ENCODE assay signal across 14 cellular contexts in genomic region chr3:184333190-184333589, GRCh38. TPM values are rescaled to one million over a fixed set of nuclear protein-coding genes. Genes with fewer than 3 reads are reported as not detected.
DNase-seq lines count a peak whose midpoint lies in the region; ATAC-seq and TF ChIP-seq lines count a peak whose summit lies in the region.
"Had no signal": no experiment of that assay in that cellular context is flagged by ENCODE, and none has a peak within 500 bp of the region (broad histone marks: within the 10 kb centered on the region; RNA-seq: fewer than 3 reads in every experiment).

No MANE protein-coding gene starts in this region.

- POLR2A ChIA-PET in activated B cell treated with CpG ODN at 0.5 μM for 24 hours (lab: Charles Lee): interaction anchor here (0.6 kb wide), 1 partner anchor 18 kb away, joined by 3 read pairs; no protein-coding TSS in a partner anchor

- H3K4me1 Mint-ChIP-seq in activated CD8-positive, alpha-beta memory T cell treated with anti-CD3 and anti-CD28 coated beads, Interleukin-2, amount 10 ng/mL, durations not matched to agents 7 days and 5 days: peaks cover 49% of the 10 kb centered on the region
- H3K4me1 Mint-ChIP-seq in activated B cell treated with CpG ODN at 0.5 μM for 24 hours: peaks cover 32% of the 10 kb centered on the region
- H3K4me1 Mint-ChIP-seq in stimulated activated naive CD8-positive, alpha-beta T cell treated with anti-CD3 and anti-CD28 coated beads, Interleukin-15, amount 100 ng/mL, for 72 hours: peaks cover 86% of the 10 kb centered on the region

- H3K27me3 ChIP-seq in fibroblast of lung (ENCODE audit: control insufficient read depth, insufficient read depth, low read length) (no peaks in the 10 kb centered on the region), adrenal gland (no peaks in the 10 kb centered on the region)
- H3K27me3 ChIP-seq: tibial nerve had no signal

- no peak for ATAC-seq in activated CD8-positive, alpha-beta memory T cell treated with anti-CD3 and anti-CD28 coated beads, Interleukin-2, amount 10 ng/mL, durations not matched to agents 7 days and 5 days
- ATAC-seq in activated B cell treated with CpG ODN at 0.5 μM for 24 hours (ENCODE audit: low read depth): no peak
- no peak for ATAC-seq in stimulated activated naive CD8-positive, alpha-beta T cell treated with anti-CD3 and anti-CD28 coated beads, Interleukin-15, amount 100 ng/mL, for 72 hours
- ATAC-seq: lower lobe of right lung had no signal

- H3K27ac ChIP-seq in fibroblast of lung (ENCODE audit: insufficient read depth, low read length) (peak overlapping the region; percentile 92), adrenal gland (peak overlapping the region in 2 of 5 donors; percentile 97 to 98)
- H3K27ac ChIP-seq: lower lobe of right lung had no signal

- CTCF ChIA-PET in activated CD8-positive, alpha-beta memory T cell treated with anti-CD3 and anti-CD28 coated beads, Interleukin-2, amount 10 ng/mL, durations not matched to agents 7 days and 5 days (lab: Charles Lee): no interaction called here
- CTCF ChIA-PET in activated B cell treated with CpG ODN at 0.5 μM for 24 hours (lab: Charles Lee): no interaction called here

- no peak for TF ChIP-seq POLR2A in adrenal gland (IDR thresholded peaks at IDR 0.05)

- H3K4me2 ChIP-seq in fibroblast of lung (ENCODE audit: extremely low read depth, insufficient read depth, low read length): no peak overlapping the region

- intact Hi-C loops in activated B cell treated with CpG ODN at 0.5 μM for 24 hours (cut with micrococcal nuclease) (no loop called here), adrenal gland (cut with DNase I) (no loop called here)

- H2AFZ ChIP-seq in fibroblast of lung (ENCODE audit: low read length): no peak overlapping the region

- 78 to 83% (median 81%) methylated on average over 6 of the region's 6 CpGs for WGBS in adrenal gland, 4 donors

- peaks cover 53% of the 10 kb centered on the region for H3K36me3 Mint-ChIP-seq in activated CD8-positive, alpha-beta memory T cell treated with anti-CD3 and anti-CD28 coated beads, Interleukin-2, amount 10 ng/mL, durations not matched to agents 7 days and 5 days
- H3K36me3 Mint-ChIP-seq in activated B cell treated with CpG ODN at 0.5 μM for 24 hours (ENCODE audit: low read depth): peaks cover 69% of the 10 kb centered on the region

- H3K9ac ChIP-seq in fibroblast of lung (ENCODE audit: insufficient read depth, low read length): no peak overlapping the region

- H3K27me3 Mint-ChIP-seq in activated CD8-positive, alpha-beta memory T cell treated with anti-CD3 and anti-CD28 coated beads, Interleukin-2, amount 10 ng/mL, durations not matched to agents 7 days and 5 days: no peaks in the 10 kb centered on the region
- H3K27me3 Mint-ChIP-seq in activated B cell treated with CpG ODN at 0.5 μM for 24 hours: peaks cover 5% of the 10 kb centered on the region
- no peaks in the 10 kb centered on the region for H3K27me3 Mint-ChIP-seq in stimulated activated naive CD8-positive, alpha-beta T cell treated with anti-CD3 and anti-CD28 coated beads, Interleukin-15, amount 100 ng/mL, for 72 hours

- no peaks in the 10 kb centered on the region for H4K20me1 ChIP-seq in fibroblast of lung (ENCODE audit: control insufficient read depth, extremely low read depth, insufficient read depth, low read length)

- no peak overlapping the region for H3K4me3 ChIP-seq in fibroblast of lung (replicated peaks in 1 of 4; ENCODE audit: control extremely low read depth in 1 of 4, insufficient read depth in 1 of 4, low read depth in 3 of 4, low read length in 4 of 4)
- H3K4me3 ChIP-seq in adrenal gland: no peak overlapping the region
- H3K4me3 ChIP-seq: lower lobe of right lung, tibial nerve had no signal

- no peak for TF ChIP-seq CTCF in activated B cell treated with CpG ODN at 0.5 μM for 24 hours (IDR thresholded peaks at IDR 0.05)
- no peak for TF ChIP-seq CTCF in fibroblast of lung (conservative IDR thresholded peaks at IDR 0.05 in 1 of 2, IDR thresholded peaks at IDR 0.05 in 1 of 2; ENCODE audit: low read depth in 1 of 2, low read length in 2 of 2)
- no peak for TF ChIP-seq CTCF in adrenal gland (IDR thresholded peaks at IDR 0.05)

- in situ Hi-C loops in ACHN (cut with HindIII; ENCODE audit: low pct_ligation_motif_present, low pct_unique_long_range_greater_than_20kb, low sequenced_read_pairs): no loop called here

- no peak overlapping the region for H3K4me3 Mint-ChIP-seq in activated CD8-positive, alpha-beta memory T cell treated with anti-CD3 and anti-CD28 coated beads, Interleukin-2, amount 10 ng/mL, durations not matched to agents 7 days and 5 days
- H3K4me3 Mint-ChIP-seq in activated B cell treated with CpG ODN at 0.5 μM for 24 hours: no peak overlapping the region
- H3K4me3 Mint-ChIP-seq in stimulated activated naive CD8-positive, alpha-beta T cell treated with anti-CD3 and anti-CD28 coated beads, Interleukin-15, amount 100 ng/mL, for 72 hours: no peak overlapping the region

- H3K27ac Mint-ChIP-seq in activated CD8-positive, alpha-beta memory T cell treated with anti-CD3 and anti-CD28 coated beads, Interleukin-2, amount 10 ng/mL, durations not matched to agents 7 days and 5 days: peak overlapping the region; percentile 82
- peak overlapping the region; percentile 56 for H3K27ac Mint-ChIP-seq in activated B cell treated with CpG ODN at 0.5 μM for 24 hours
- peak overlapping the region; percentile 11 to 12 for H3K27ac Mint-ChIP-seq in stimulated activated naive CD8-positive, alpha-beta T cell treated with anti-CD3 and anti-CD28 coated beads, Interleukin-15, amount 100 ng/mL, for 72 hours

- H3K36me3 ChIP-seq in fibroblast of lung (ENCODE audit: control insufficient read depth, insufficient read depth, low read length): peaks cover 28% of the 10 kb centered on the region
- peaks cover 0 to 72% of the 10 kb centered on the region in 2 donors for H3K36me3 ChIP-seq in adrenal gland (replicated peaks in 1 of 2)

- no peak for DNase-seq in activated CD8-positive, alpha-beta memory T cell treated with anti-CD3 and anti-CD28 coated beads, Interleukin-2, amount 10 ng/mL, durations not matched to agents 7 days and 5 days
- no peak for DNase-seq in activated CD8-positive, alpha-beta memory T cell treated with anti-CD3 and anti-CD28 coated beads for 24 hours
- DNase-seq in activated B cell treated with CpG ODN at 0.5 μM for 24 hours (no peak), fibroblast of lung (ENCODE audit: low read depth in 2 of 2) (no peak), adrenal gland (no peak), ACHN (no peak), pons (ENCODE audit: low spot score) (no peak)
- no peak for DNase-seq in stimulated activated naive CD8-positive, alpha-beta T cell treated with anti-CD3 and anti-CD28 coated beads, Interleukin-15, amount 100 ng/mL, for 72 hours
- DNase-seq: KG1; lower lobe of right lung; NCI-H446 treated with DMSO at 0.1 percent for 48 hours; stimulated activated CD4-positive, alpha-beta T cell treated with anti-CD3 and anti-CD28 coated beads, Interleukin-2, amount 100 ng/mL, for 24 hours; T1000 had no signal

- H3K4me1 ChIP-seq in fibroblast of lung (ENCODE audit: control insufficient read depth, extremely low read depth, insufficient read depth, low read length) (peaks cover 29% of the 10 kb centered on the region), adrenal gland (replicated peaks in 1 of 2) (peaks cover 13 to 35% of the 10 kb centered on the region in 2 donors)

- H3K9me3 Mint-ChIP-seq in activated CD8-positive, alpha-beta memory T cell treated with anti-CD3 and anti-CD28 coated beads, Interleukin-2, amount 10 ng/mL, durations not matched to agents 7 days and 5 days (ENCODE audit: low read depth): no peaks in the 10 kb centered on the region
- no peaks in the 10 kb centered on the region for H3K9me3 Mint-ChIP-seq in activated B cell treated with CpG ODN at 0.5 μM for 24 hours
- H3K9me3 Mint-ChIP-seq in stimulated activated naive CD8-positive, alpha-beta T cell treated with anti-CD3 and anti-CD28 coated beads, Interleukin-15, amount 100 ng/mL, for 72 hours: no peaks in the 10 kb centered on the region

- H3K79me2 ChIP-seq in fibroblast of lung (ENCODE audit: control insufficient read depth, insufficient read depth, low read length): peaks cover 23% of the 10 kb centered on the region

- H3K9me3 ChIP-seq in fibroblast of lung (ENCODE audit: control insufficient read depth, insufficient read depth, low read depth, low read length) (no peaks in the 10 kb centered on the region), adrenal gland (replicated peaks in 1 of 3) (no peaks in the 10 kb centered on the region)
- H3K9me3 ChIP-seq: lower lobe of right lung, tibial nerve had no signal

RNA-seq across cellular contexts. Expression of gene FAM131A, which starts 4.2 kb away (rescaled TPM):
- 1 to 10 TPM; 3.1 to 4.5 TPM for total RNA-seq in activated CD8-positive, alpha-beta memory T cell treated with anti-CD3 and anti-CD28 coated beads, Interleukin-2, amount 10 ng/mL, durations not matched to agents 7 days and 5 days
- total RNA-seq in activated B cell treated with CpG ODN at 0.5 μM for 24 hours: 4.5 and 5.3 TPM in 2 replicates
- total RNA-seq in fibroblast of lung: 18.5 and 22.3 TPM in 2 replicates
- polyA plus RNA-seq in fibroblast of lung: 9.3 and 13.4 TPM in 2 replicates
- 8.2 and 15.1 TPM in 2 replicates for polyA plus RNA-seq in fibroblast of lung (2012)
- polyA minus RNA-seq in fibroblast of lung (ENCODE audit: low replicate concordance): 12.5 and 18.4 TPM in 2 replicates
- 10 to 100 TPM; 16.4 to 42.4 (median 33.7) TPM for total RNA-seq in adrenal gland
- 10 to 100 TPM; 13.3 to 43.0 (median 39.4) TPM for polyA plus RNA-seq in adrenal gland

RNA-seq across cellular contexts. Expression of gene EIF4G1, which starts 18.8 kb away (rescaled TPM):
- total RNA-seq in activated CD8-positive, alpha-beta memory T cell treated with anti-CD3 and anti-CD28 coated beads, Interleukin-2, amount 10 ng/mL, durations not matched to agents 7 days and 5 days: 100 to 1,000 TPM; 348 to 471 TPM
- total RNA-seq in activated B cell treated with CpG ODN at 0.5 μM for 24 hours: 292 and 319 TPM in 2 replicates
- total RNA-seq in fibroblast of lung: 187 and 263 TPM in 2 replicates
- 235 and 349 TPM in 2 replicates for polyA plus RNA-seq in fibroblast of lung
- polyA plus RNA-seq in fibroblast of lung (2012): 257 and 348 TPM in 2 replicates
- 773 and 961 TPM in 2 replicates for polyA minus RNA-seq in fibroblast of lung (ENCODE audit: low replicate concordance)
- 100 to 1,000 TPM; 289 to 600 (median 369) TPM for total RNA-seq in adrenal gland
- 100 to 1,000 TPM; 248 to 411 (median 268) TPM for polyA plus RNA-seq in adrenal gland

RNA-seq across cellular contexts. Expression of gene CLCN2, which starts 28.2 kb away (rescaled TPM):
- total RNA-seq in activated CD8-positive, alpha-beta memory T cell treated with anti-CD3 and anti-CD28 coated beads, Interleukin-2, amount 10 ng/mL, durations not matched to agents 7 days and 5 days: 1 to 10 TPM; 3.4 to 4.1 TPM
- total RNA-seq in activated B cell treated with CpG ODN at 0.5 μM for 24 hours: 3.4 and 3.5 TPM in 2 replicates
- total RNA-seq in fibroblast of lung: 1.8 and 3.1 TPM in 2 replicates
- polyA plus RNA-seq in fibroblast of lung: 0.93 and 1.7 TPM in 2 replicates
- 0.92 and 1.9 TPM in 2 replicates for polyA plus RNA-seq in fibroblast of lung (2012)
- 1.3 and 5.4 TPM in 2 replicates for polyA minus RNA-seq in fibroblast of lung (ENCODE audit: low replicate concordance)
- 10 to 100 TPM in 5 of 8 donors, 1 to 10 TPM in 3; 7.5 to 24.4 (median 14.9) TPM for total RNA-seq in adrenal gland
- polyA plus RNA-seq in adrenal gland: 10 to 100 TPM; 11.4 to 27.8 (median 22.3) TPM

RNA-seq across cellular contexts. Expression of gene POLR2H, which starts 28.3 kb away (rescaled TPM):
- 100 to 1,000 TPM in 1 of 2 experiments, 10 to 100 TPM in 1; 84.3 to 104 TPM for total RNA-seq in activated CD8-positive, alpha-beta memory T cell treated with anti-CD3 and anti-CD28 coated beads, Interleukin-2, amount 10 ng/mL, durations not matched to agents 7 days and 5 days
- total RNA-seq in activated B cell treated with CpG ODN at 0.5 μM for 24 hours (49.3 and 60.5 TPM in 2 replicates), fibroblast of lung (59.6 and 62.4 TPM in 2 replicates), adrenal gland (100 to 1,000 TPM in 1 of 8 donors, 10 to 100 TPM in 7; 63.1 to 101 (median 71.1) TPM)
- polyA plus RNA-seq in fibroblast of lung (100 and 124 TPM in 2 replicates), adrenal gland (100 to 1,000 TPM in 2 of 3 donors, 10 to 100 TPM in 1; 87.7 to 199 (median 194) TPM)
- polyA plus RNA-seq in fibroblast of lung (2012): 50.4 and 60.6 TPM in 2 replicates
- polyA minus RNA-seq in fibroblast of lung (ENCODE audit: low replicate concordance): 41.5 and 47.6 TPM in 2 replicates

RNA-seq across cellular contexts. Expression of gene PSMD2, which starts 34.1 kb away (rescaled TPM):
- 100 to 1,000 TPM; 193 to 258 TPM for total RNA-seq in activated CD8-positive, alpha-beta memory T cell treated with anti-CD3 and anti-CD28 coated beads, Interleukin-2, amount 10 ng/mL, durations not matched to agents 7 days and 5 days
- total RNA-seq in activated B cell treated with CpG ODN at 0.5 μM for 24 hours: 206 and 210 TPM in 2 replicates
- total RNA-seq in fibroblast of lung: 345 and 429 TPM in 2 replicates
- 188 and 354 TPM in 2 replicates for polyA plus RNA-seq in fibroblast of lung
- polyA plus RNA-seq in fibroblast of lung (2012): 219 and 389 TPM in 2 replicates
- 541 and 963 TPM in 2 replicates for polyA minus RNA-seq in fibroblast of lung (ENCODE audit: low replicate concordance)
- total RNA-seq in adrenal gland: 100 to 1,000 TPM; 190 to 387 (median 235) TPM
- 100 to 1,000 TPM in 1 of 3 donors, 10 to 100 TPM in 2; 65.1 to 412 (median 73.8) TPM for polyA plus RNA-seq in adrenal gland

Comparison
In these comparisons a context has a peak if more than half of its experiments do, and no peak if none do; other contexts are left out.
1. H3K27ac Mint-ChIP-seq: peak in every context shown above with its lines; median percentile 82 in activated CD8-positive, alpha-beta memory T cell treated with anti-CD3 and anti-CD28 coated beads, Interleukin-2, amount 10 ng/mL, durations not matched to agents 7 days and 5 days; 56 in activated B cell treated with CpG ODN at 0.5 μM for 24 hours; 12 in stimulated activated naive CD8-positive, alpha-beta T cell treated with anti-CD3 and anti-CD28 coated beads, Interleukin-15, amount 100 ng/mL, for 72 hours.